Comparison of ENCODE assay signal across 16 cellular contexts in genomic region chr13:94344126-94344863, GRCh38.
DNase-seq lines count a peak whose midpoint lies in the region; ATAC-seq and TF ChIP-seq lines count a peak whose summit lies in the region.
"Had no signal": no experiment of that assay in that cellular context is flagged by ENCODE, and none has a peak within 500 bp of the region (broad histone marks: within the 10 kb centered on the region; RNA-seq: fewer than 3 reads in every experiment).

No MANE protein-coding gene starts in this region.

- H3K4me3 ChIP-seq in ACC112 (ENCODE audit: low read depth, low read length) (peak overlapping the region; percentile 30; the same call in 1 of the 2 replicates), fibroblast of lung (replicated peaks in 1 of 4; ENCODE audit: control extremely low read depth in 1 of 4, insufficient read depth in 1 of 4, low read depth in 3 of 4, low read length in 4 of 4) (no peak overlapping the region), mesendoderm (ENCODE audit: low read length) (no peak overlapping the region)
- H3K4me3 ChIP-seq: SJSA1 had no signal

- H4K5ac ChIP-seq in mesendoderm (ENCODE audit: low read length), result no peak overlapping the region

- no peak overlapping the region for H2BK5ac ChIP-seq in mesendoderm (ENCODE audit: low read length)

- H4K8ac ChIP-seq in mesendoderm (ENCODE audit: low read depth, low read length), result no peak overlapping the region

- H3K18ac ChIP-seq in mesendoderm (ENCODE audit: low read length), result peak overlapping the region; percentile 60

- WGBS in mesendoderm (ENCODE audit: extremely low coverage, insufficient coverage, low lambda C conversion rate), result no CpG with 5 or more reads among the region's 8 CpGs

- no peak overlapping the region for H2AK5ac ChIP-seq in mesendoderm (ENCODE audit: low read length)

- H2BK120ac ChIP-seq in mesendoderm (ENCODE audit: low read depth, low read length), result no peak overlapping the region

- H3K79me1 ChIP-seq in mesendoderm (ENCODE audit: low read length), result no peaks in the 10 kb centered on the region

- H2AFZ ChIP-seq in ACC112 (ENCODE audit: low read length, unreplicated experiment) (peak overlapping the region; percentile 27), fibroblast of lung (ENCODE audit: low read length) (no peak overlapping the region)

- H3K4me1 ChIP-seq in ACC112 (ENCODE audit: control insufficient read depth, insufficient read depth, low read length, unreplicated experiment), result peaks cover 15% of the 10 kb centered on the region
- H3K4me1 ChIP-seq in fibroblast of lung (ENCODE audit: control insufficient read depth, extremely low read depth, insufficient read depth, low read length), result peaks cover 2% of the 10 kb centered on the region
- peaks cover 4% of the 10 kb centered on the region for H3K4me1 ChIP-seq in mesendoderm (ENCODE audit: control insufficient read depth, low read depth, low read length)
- H3K4me1 ChIP-seq: SJSA1 had no signal

- peak overlapping the region; percentile 10 for H3K56ac ChIP-seq in mesendoderm (ENCODE audit: low read length)

- H3K9ac ChIP-seq in fibroblast of lung (ENCODE audit: insufficient read depth, low read length) (no peak overlapping the region), mesendoderm (ENCODE audit: low read length) (no peak overlapping the region)

- H3K23ac ChIP-seq in mesendoderm (ENCODE audit: low read length), result no peak overlapping the region

- TF ChIP-seq CTCF in fibroblast of lung (conservative IDR thresholded peaks at IDR 0.05 in 1 of 2, IDR thresholded peaks at IDR 0.05 in 1 of 2; ENCODE audit: low read depth in 1 of 2, low read length in 2 of 2), result no peak

- H3K36me3 ChIP-seq in ACC112 (ENCODE audit: insufficient read depth, low read length), result no peaks in the 10 kb centered on the region
- no peaks in the 10 kb centered on the region for H3K36me3 ChIP-seq in fibroblast of lung (ENCODE audit: control insufficient read depth, insufficient read depth, low read length)
- no peaks in the 10 kb centered on the region for H3K36me3 ChIP-seq in mesendoderm (ENCODE audit: control insufficient read depth, insufficient read depth, low read length)
- H3K36me3 ChIP-seq: SJSA1 had no signal

- H3K4ac ChIP-seq in mesendoderm (ENCODE audit: low read depth, low read length), result no peak overlapping the region

- ATAC-seq in GM19023 (IDR thresholded peaks at IDR 0.05; ENCODE audit: unreplicated experiment), result no peak
- ATAC-seq: activated T-helper 17 cell treated with anti-CD3 and anti-CD28 coated beads, Interleukin-2, amount 50 U/mL, for 72 hours had no signal

- H3K4me2 ChIP-seq in fibroblast of lung (ENCODE audit: extremely low read depth, insufficient read depth, low read length) (peak overlapping the region; percentile 8), mesendoderm (ENCODE audit: low read length) (no peak overlapping the region)

- H3K27ac ChIP-seq in ACC112 (ENCODE audit: low read depth, low read length), result peak overlapping the region; percentile 18; the same call in 1 of the 2 replicates
- no peak overlapping the region for H3K27ac ChIP-seq in fibroblast of lung (ENCODE audit: insufficient read depth, low read length)
- H3K27ac ChIP-seq in mesendoderm (ENCODE audit: low read depth, low read length), result no peak overlapping the region
- H3K27ac ChIP-seq: SJSA1 had no signal

- no peaks in the 10 kb centered on the region for H3K79me2 ChIP-seq in ACC112 (ENCODE audit: control insufficient read depth, insufficient read depth, low read length, unreplicated experiment)
- H3K79me2 ChIP-seq in fibroblast of lung (ENCODE audit: control insufficient read depth, insufficient read depth, low read length), result no peaks in the 10 kb centered on the region
- H3K79me2 ChIP-seq in mesendoderm (ENCODE audit: control insufficient read depth, insufficient read depth, low read length), result no peaks in the 10 kb centered on the region

- H3K27me3 ChIP-seq in ACC112 (ENCODE audit: insufficient read depth, low read length) (no peaks in the 10 kb centered on the region), fibroblast of lung (ENCODE audit: control insufficient read depth, insufficient read depth, low read length) (no peaks in the 10 kb centered on the region), mesendoderm (ENCODE audit: insufficient read depth, low read length, poor library complexity) (no peaks in the 10 kb centered on the region)
- H3K27me3 ChIP-seq: SJSA1 had no signal

- H4K20me1 ChIP-seq in fibroblast of lung (ENCODE audit: control insufficient read depth, extremely low read depth, insufficient read depth, low read length), result no peaks in the 10 kb centered on the region

- no peak overlapping the region for H2BK15ac ChIP-seq in mesendoderm (replicated peaks; ENCODE audit: low read depth)

- DNase-seq in NCI-H526 (lab: John Stamatoyannopoulos, UW), result peak; percentile 29 to 59
- DNase-seq in fibroblast of lung (ENCODE audit: low read depth in 2 of 2), result peak in 1 of 2 donors; percentile 54
- DNase-seq in mesendoderm, result peak; percentile 66
- no peak for DNase-seq in activated gamma-delta T cell (lab: John Stamatoyannopoulos, UW)
- DNase-seq in NCI-H1436 treated with DMSO at 0.1 percent for 48 hours (lab: John Stamatoyannopoulos, UW), result no peak
- DNase-seq in effector CD4-positive, alpha-beta T cell, result no peak
- DNase-seq: activated CD4-positive, alpha-beta T cell treated with anti-CD3 and anti-CD28 coated beads for 4 hours; AML-193; caudate nucleus; mammary epithelial cell; MM.1S; NCI-H524 treated with DMSO at 0.1 percent for 48 hours had no signal

- H3K9me3 ChIP-seq in fibroblast of lung (ENCODE audit: control insufficient read depth, insufficient read depth, low read depth, low read length), result no peaks in the 10 kb centered on the region
- H3K9me3 ChIP-seq: SJSA1 had no signal

Comparison
In these comparisons a context has a peak if more than half of its experiments do, and no peak if none do; other contexts are left out.
1. DNase-seq: peak in NCI-H526 (2 of 2) and mesendoderm (single experiment); none in activated gamma-delta T cell (single experiment), NCI-H1436 treated with DMSO at 0.1 percent for 48 hours (single experiment) and effector CD4-positive, alpha-beta T cell (single experiment).